ENCODE assay signal across 1 cellular context in the genomic region with DNA sequence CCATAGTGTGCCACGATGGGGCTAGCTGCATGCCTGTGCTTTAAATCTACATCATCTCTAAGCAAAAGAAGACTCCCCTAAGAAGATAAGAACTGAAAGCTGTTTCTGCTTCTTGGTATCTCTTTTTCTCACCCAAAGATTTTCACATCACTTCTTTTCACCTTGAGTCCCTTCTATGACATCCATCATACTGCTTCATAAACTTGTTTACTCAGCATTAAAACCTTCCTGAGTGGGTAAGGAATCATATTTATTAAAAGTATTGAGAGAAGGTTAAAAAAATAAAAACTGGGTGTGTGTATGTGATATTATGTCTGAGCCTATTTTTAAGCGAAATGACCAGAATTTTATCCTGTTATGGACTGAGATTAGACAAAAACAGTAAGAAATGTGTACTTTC.
TF ChIP-seq lines count a peak whose summit lies in the region.

No MANE protein-coding gene starts in this region.

TF ChIP-seq in GM23338, 12 proteins besides CTCF, POLR2A, EP300 and RAD21 (continued from another document):
- TF ChIP-seq ZNF331 (CRISPR knock-in tag; IDR thresholded peaks at IDR 0.05; ENCODE audit: low read depth) (no peak), ZNF114 (CRISPR knock-in tag; IDR thresholded peaks at IDR 0.05) (no peak), EZH2 (IDR thresholded peaks at IDR 0.05; ENCODE audit: low read depth, unreplicated experiment) (no peak), CREB1 (CRISPR knock-in tag; IDR thresholded peaks at IDR 0.05; ENCODE audit: low read depth) (no peak), REST (IDR thresholded peaks at IDR 0.05; ENCODE audit: unreplicated experiment) (no peak), EZH2phosphoT487 (IDR thresholded peaks at IDR 0.05; ENCODE audit: unreplicated experiment) (no peak)
